ENCODE assay signal across 11 cellular contexts in genomic region chr10:29257106-29257783, GRCh38. TPM values are rescaled to one million over a fixed set of nuclear protein-coding genes. Genes with fewer than 3 reads are reported as not detected.
DNase-seq lines count a peak whose midpoint lies in the region; ATAC-seq, FAIRE-seq and TF ChIP-seq lines count a peak whose summit lies in the region.
"Had no signal": no experiment of that assay in that cellular context is flagged by ENCODE, and none has a peak within 500 bp of the region (broad histone marks: within the 10 kb centered on the region; RNA-seq: fewer than 3 reads in every experiment).

No MANE protein-coding gene starts in this region.

- no peak for TF ChIP-seq EP300 in H1 (IDR thresholded peaks at IDR 0.05; ENCODE audit: borderline replicate concordance in 1 of 2, low read depth in 2 of 2, low read length in 2 of 2)

- no peak overlapping the region for H2BK20ac ChIP-seq in H1 (ENCODE audit: low read length)

- CTCF ChIA-PET in H1 (lab: Charles Lee; ENCODE audit: partially characterized antibody): interaction anchor here (2.0 to 8.9 kb wide), 2 partner anchors 9 to 15 kb away, joined by 4 to 94 read pairs; no protein-coding TSS in a partner anchor

- ATAC-seq in GM18873 (IDR thresholded peaks at IDR 0.05; ENCODE audit: low FRiP score, unreplicated experiment) (no peak), GM21786 (IDR thresholded peaks at IDR 0.05; ENCODE audit: unreplicated experiment) (no peak)

- no peak overlapping the region for H4K5ac ChIP-seq in H1 (ENCODE audit: insufficient read length, low read depth, low read length)

- H3K4ac ChIP-seq in H1 (replicated peaks; ENCODE audit: insufficient read length, low read depth, low read length): no peak overlapping the region

- no peak overlapping the region for H3K18ac ChIP-seq in H1 (ENCODE audit: extremely low read depth, low read length)

- no peak overlapping the region for H4K91ac ChIP-seq in H1 (replicated peaks; ENCODE audit: insufficient read length, low read length)

- no peak for FAIRE-seq in H1 (lab: Jason Lieb, UNC)

- no peaks in the 10 kb centered on the region for H3K79me2 ChIP-seq in H1 (ENCODE audit: control insufficient read depth in 1 of 2, insufficient read depth in 2 of 2, low read length in 2 of 2)

- H2BK12ac ChIP-seq in H1 (ENCODE audit: low read depth, low read length): no peak overlapping the region

- H4K8ac ChIP-seq in H1 (ENCODE audit: extremely low read depth, insufficient read depth, low read length): no peak overlapping the region

- no peaks in the 10 kb centered on the region for H3K27me3 Mint-ChIP-seq in nephron progenitor cell (ENCODE audit: low read depth, poor library complexity)

- no peak for TF ChIP-seq RAD21 in H1 (IDR thresholded peaks at IDR 0.05 in 1 of 2, conservative IDR thresholded peaks at IDR 0.05 in 1 of 2; ENCODE audit: low read depth in 2 of 2, low read length in 2 of 2)

- H2AK5ac ChIP-seq in H1 (ENCODE audit: low read depth, low read length): no peak overlapping the region

- H4K20me1 ChIP-seq in H1 (replicated peaks in 1 of 2; ENCODE audit: control insufficient read depth in 1 of 2, insufficient read depth in 2 of 2, low read length in 2 of 2): no peaks in the 10 kb centered on the region

- peaks cover 63% of the 10 kb centered on the region for H3K4me1 Mint-ChIP-seq in nephron progenitor cell
- H3K4me1 Mint-ChIP-seq: activated naive CD4-positive, alpha-beta T cell treated with anti-CD3 and anti-CD28 coated beads, Interleukin-2, amount 50 U/mL, for 24 hours had no signal

- peak overlapping the region; percentile 98 for H3K27ac Mint-ChIP-seq in nephron progenitor cell
- H3K27ac Mint-ChIP-seq: activated naive CD4-positive, alpha-beta T cell treated with anti-CD3 and anti-CD28 coated beads, Interleukin-2, amount 50 U/mL, for 24 hours had no signal

- H3K9ac ChIP-seq in H1 (replicated peaks in 1 of 4; ENCODE audit: extremely low read depth in 1 of 4, low read depth in 3 of 4, low read length in 3 of 4): no peak overlapping the region

- no peak overlapping the region for H3K27ac ChIP-seq in H1 (ENCODE audit: low read depth, low read length)
- H3K27ac ChIP-seq: SK-N-MC had no signal

- 0 out of 2 replicates have a peak overlapping the region, but pooled peaks have one; percentile 49 for H2BK15ac ChIP-seq in H1 (ENCODE audit: low read length)

- no peak overlapping the region for H2BK5ac ChIP-seq in H1 (ENCODE audit: low read depth, low read length)

- no peak overlapping the region for H3K4me3 ChIP-seq in H1 (ENCODE audit: extremely low read depth in 1 of 4, insufficient read depth in 2 of 4, low read depth in 3 of 4, low read length in 4 of 4)
- H3K4me3 ChIP-seq: SK-N-MC had no signal

- H3K9me3 ChIP-seq in H1 (ENCODE audit: insufficient read depth in 2 of 2, low read depth in 1 of 2, low read length in 1 of 2): no peaks in the 10 kb centered on the region

- H3K36me3 ChIP-seq in H1 (ENCODE audit: control insufficient read depth in 2 of 4, insufficient read depth in 4 of 4, low read length in 3 of 4): no peaks in the 10 kb centered on the region; a peak in 1 of 8 replicates

- H2BK120ac ChIP-seq in H1 (replicated peaks; ENCODE audit: low read depth, low read length): no peak overlapping the region

- peaks cover 3% of the 10 kb centered on the region for H3K9me3 Mint-ChIP-seq in nephron progenitor cell
- H3K9me3 Mint-ChIP-seq: activated naive CD4-positive, alpha-beta T cell treated with anti-CD3 and anti-CD28 coated beads, Interleukin-2, amount 50 U/mL, for 24 hours had no signal

- POLR2A ChIA-PET in H1 (lab: Charles Lee; ENCODE audit: partially characterized antibody): no interaction called here

- no peak overlapping the region for H2AFZ ChIP-seq in H1 (ENCODE audit: low read length)

- 89% methylated on average over 11 of the region's 11 CpGs; no CpG with 5 or more reads in 1 of the 2 experiments for WGBS in H1 (ENCODE audit: extremely low coverage in 1 of 2, insufficient coverage in 1 of 2, insufficient read length in 1 of 2, insufficient replicate concordance in 2 of 2, low coverage in 1 of 2, low lambda C conversion rate in 2 of 2, missing lambda C conversion rate in 1 of 2), 2 experiments

- H3K23me2 ChIP-seq in H1 (ENCODE audit: low read depth, low read length): no peaks in the 10 kb centered on the region

- H3K14ac ChIP-seq in H1 (ENCODE audit: insufficient read length): no peak overlapping the region

- no peak for TF ChIP-seq POLR2A in H1 (IDR thresholded peaks at IDR 0.05; ENCODE audit: control extremely low read depth in 1 of 2, low read depth in 2 of 2, low read length in 2 of 2)

- peaks cover 0 to 3% (median under 1%) of the 10 kb centered on the region in 4 experiments; a peak in 2 of 7 replicates for H3K4me1 ChIP-seq in H1 (replicated peaks in 1 of 4; ENCODE audit: control insufficient read depth in 3 of 4, insufficient read depth in 4 of 4, low read length in 3 of 4)

- H3K56ac ChIP-seq in H1 (replicated peaks; ENCODE audit: insufficient read length, low read depth, low read length): no peak overlapping the region

- no peak overlapping the region for H3K23ac ChIP-seq in H1 (ENCODE audit: insufficient read length)

- peak overlapping the region; percentile 47 for H3K4me3 Mint-ChIP-seq in nephron progenitor cell
- H3K4me3 Mint-ChIP-seq: activated naive CD4-positive, alpha-beta T cell treated with anti-CD3 and anti-CD28 coated beads, Interleukin-2, amount 50 U/mL, for 24 hours had no signal

- no peaks in the 10 kb centered on the region for H3K36me3 Mint-ChIP-seq in nephron progenitor cell (ENCODE audit: low read depth)
- H3K36me3 Mint-ChIP-seq: activated naive CD4-positive, alpha-beta T cell treated with anti-CD3 and anti-CD28 coated beads, Interleukin-2, amount 50 U/mL, for 24 hours had no signal

- DNase-seq in AG08395 (ENCODE audit: low spot score): peak; percentile 80
- peak; percentile 81 to 97 for DNase-seq in NOMO-1 (lab: John Stamatoyannopoulos, UW; ENCODE audit: unreplicated experiment in 2 of 2)
- DNase-seq in H1 (ENCODE audit: low read depth in 1 of 2, low spot score in 2 of 2): no peak
- DNase-seq in nephron progenitor cell: peak; percentile 28
- DNase-seq in activated effector memory CD4-positive, alpha-beta T cell treated with Interleukin-2 at 50 U/mL for 16 hours: no peak
- DNase-seq in activated gamma-delta T cell (lab: John Stamatoyannopoulos, UW): no peak
- DNase-seq: C1 segment of cervical spinal cord had no signal

- peaks cover 2% of the 10 kb centered on the region; the same call in 1 of the 2 replicates for H3K79me1 ChIP-seq in H1 (ENCODE audit: low read depth, low read length)

- no peak overlapping the region for H3K4me2 ChIP-seq in H1 (ENCODE audit: insufficient read depth in 1 of 2, low read depth in 2 of 2, low read length in 2 of 2)

- no peaks in the 10 kb centered on the region for H3K27me3 ChIP-seq in H1 (replicated peaks in 1 of 4; ENCODE audit: control insufficient read depth in 3 of 4, extremely low read depth in 1 of 4, insufficient read depth in 3 of 4, low read length in 3 of 4)

- TF ChIP-seq CTCF in H1 (IDR thresholded peaks at IDR 0.05; ENCODE audit: control extremely low read depth in 1 of 3, insufficient read depth in 1 of 3, low read depth in 1 of 3, low read length in 3 of 3) (no peak), nephron progenitor cell (IDR thresholded peaks at IDR 0.05) (no peak)

TF ChIP-seq in H1, 55 proteins besides CTCF, POLR2A, EP300 and RAD21:
- no peak for TF ChIP-seq NANOG (IDR thresholded peaks at IDR 0.05; ENCODE audit: insufficient read depth, low read depth, low read length, poor library complexity, severe bottlenecking)
- no peak for TF ChIP-seq YY1 (IDR thresholded peaks at IDR 0.05; ENCODE audit: low read depth, low read length)
- no peak for TF ChIP-seq RFX5 (IDR thresholded peaks at IDR 0.05; ENCODE audit: borderline replicate concordance, low read depth, low read length)
- TF ChIP-seq CHD1 (IDR thresholded peaks at IDR 0.05; ENCODE audit: low read depth, low read length): no peak
- no peak for TF ChIP-seq SP1 (IDR thresholded peaks at IDR 0.05; ENCODE audit: low read depth, low read length)
- no peak for TF ChIP-seq RXRA (IDR thresholded peaks at IDR 0.05; ENCODE audit: insufficient read depth, low read depth, low read length)
- no peak for TF ChIP-seq KDM4A (IDR thresholded peaks at IDR 0.05; ENCODE audit: low read depth, low read length, severe bottlenecking)

RNA-seq across cellular contexts. Expression of gene LYZL1, which starts 31.6 kb away (rescaled TPM):
- not detected in 2 replicates for total RNA-seq in H1 (2021; fragmentation: NEBNext Ultra II Directional; extraction: Animal tissue kit (Norgen Biotek cat#: 25700))
- not detected in 2 replicates for polyA plus RNA-seq in H1 (2011; rRNA removed)
- polyA plus RNA-seq in H1 (2011; cell fraction: cytosol; rRNA removed): not detected
- polyA plus RNA-seq in H1 (2011; cell fraction: nucleus; rRNA removed): not detected
- polyA plus RNA-seq in H1 (2012, experiment 1 of 2): not detected in 4 replicates
- not detected for polyA plus RNA-seq in H1 (2012, experiment 2 of 2)
- polyA plus RNA-seq in H1 (2013, experiment 1 of 2): not detected
- polyA plus RNA-seq in H1 (2013, experiment 2 of 2): not detected
- polyA minus RNA-seq in H1 (2011; rRNA and poly(A)+ RNA removed): not detected in 2 replicates
- polyA minus RNA-seq in H1 (2011; cell fraction: cytosol; rRNA and poly(A)+ RNA removed): not detected
- polyA minus RNA-seq in H1 (2011; cell fraction: nucleus; rRNA and poly(A)+ RNA removed): not detected

Comparison
In these comparisons a context has a peak if more than half of its experiments do, and no peak if none do; other contexts are left out.
1. DNase-seq: peak in AG08395 (single experiment), NOMO-1 (2 of 2) and nephron progenitor cell (single experiment); none in H1 (0 of 2), activated effector memory CD4-positive, alpha-beta T cell treated with Interleukin-2 at 50 U/mL for 16 hours (single experiment) and activated gamma-delta T cell (single experiment).